In genomic region chr5:41621420-41621819, GRCh38 we compare ENCODE assay signal across 22 cellular contexts.
"Had no signal": no experiment of that assay in that cellular context is flagged by ENCODE, and none has a peak within 500 bp of the region (broad histone marks: within the 10 kb centered on the region; RNA-seq: fewer than 3 reads in every experiment).

No MANE protein-coding gene starts in this region.

- H3K4me1 ChIP-seq: Peyer's patch, SJCRH30 had no signal

- H3K4me2 ChIP-seq: PC-9 had no signal

- H3K27me3 ChIP-seq: Peyer's patch, SJCRH30 had no signal

- H3K27ac ChIP-seq: PC-9, Peyer's patch, SJCRH30 had no signal

- ATAC-seq: HepG2, Right ventricle myocardium inferior, SK-N-SH treated with all-trans-retinoic acid at 6 μM for 48 hours had no signal

- FAIRE-seq: HepG2 had no signal

- H3K4me3 ChIP-seq: PC-9, Peyer's patch, SJCRH30 had no signal

- DNase-seq: IMR-90, Kasumi-1, KG1, MV-4-11, NCI-H1048, NCI-H1105, NCI-H1436 treated with DMSO at 0.1 percent for 48 hours, NCI-H1694, NCI-H187 treated with DMSO at 0.1 percent for 48 hours, NCI-H2029 treated with DMSO at 0.1 percent for 48 hours, NCI-H524 treated with DMSO at 0.1 percent for 48 hours, NCI-H69, NCI-H774, OCI-M1, Peyer's patch, SHP77 treated with DMSO at 0.1 percent for 48 hours, SJCRH30, T-helper 1 cell had no signal

- H2AFZ ChIP-seq: PC-9 had no signal

- H3K9me3 ChIP-seq: Peyer's patch, SJCRH30 had no signal

- H3K36me3 ChIP-seq: Peyer's patch, SJCRH30 had no signal
